In the genomic region with DNA sequence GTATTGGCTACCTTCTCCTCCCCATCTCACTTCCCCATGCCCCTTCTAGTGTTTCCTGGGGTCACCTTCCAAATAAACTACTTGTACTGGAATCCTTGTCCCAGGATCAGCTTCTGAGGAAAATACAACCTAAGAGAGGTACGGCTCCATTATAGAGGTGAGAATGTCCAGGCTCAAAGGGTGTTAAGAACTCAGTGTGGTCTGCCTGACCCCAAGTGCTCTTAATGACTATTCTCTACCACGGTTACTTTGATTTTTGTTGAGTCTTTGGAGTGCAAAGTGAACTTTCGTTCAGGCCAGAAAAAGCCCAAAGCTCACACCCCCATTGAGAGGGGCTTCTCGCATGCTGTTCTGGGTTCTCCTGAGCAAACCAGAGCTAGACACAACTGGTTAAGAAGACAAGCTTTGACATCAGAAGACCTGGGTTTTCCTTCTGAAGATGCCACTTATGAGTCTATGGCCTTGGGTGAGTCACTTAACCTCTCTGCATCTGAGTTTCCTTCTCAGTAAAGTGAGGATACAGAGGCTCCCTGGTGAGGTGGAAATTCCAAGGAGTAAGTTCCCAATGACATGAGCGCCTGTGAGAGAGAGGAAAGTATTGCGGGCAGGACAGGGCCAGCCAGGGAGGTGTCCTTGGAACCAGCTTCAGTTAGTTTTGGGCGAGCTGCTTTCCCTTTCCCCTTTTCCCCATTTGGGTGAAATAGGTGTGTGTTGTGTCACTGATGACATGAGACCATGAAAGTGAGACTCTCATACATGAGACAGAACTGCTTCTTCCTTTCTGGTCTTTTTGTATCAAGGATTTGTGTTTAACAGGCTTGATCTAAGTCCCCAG, we compare ENCODE assay signal across 18 cellular contexts.
DNase-seq lines count a peak whose midpoint lies in the region; ATAC-seq and TF ChIP-seq lines count a peak whose summit lies in the region.
"Had no signal": no experiment of that assay in that cellular context is flagged by ENCODE, and none has a peak within 500 bp of the region (broad histone marks: within the 10 kb centered on the region; RNA-seq: fewer than 3 reads in every experiment).

No MANE protein-coding gene starts in this region.

- H3K36me3 Mint-ChIP-seq in activated CD8-positive, alpha-beta memory T cell treated with anti-CD3 and anti-CD28 coated beads, Interleukin-2, amount 10 ng/mL, durations not matched to agents 7 days and 5 days = peaks cover 4% of the 10 kb centered on the region
- peaks cover 3% of the 10 kb centered on the region for H3K36me3 Mint-ChIP-seq in activated naive CD8-positive, alpha-beta T cell treated with anti-CD3 and anti-CD28 coated beads, Interleukin-2, amount 50 U/mL, for 24 hours (ENCODE audit: low read depth)
- H3K36me3 Mint-ChIP-seq: memory B cell, T-cell had no signal

- no peak for ATAC-seq in activated CD8-positive, alpha-beta memory T cell treated with anti-CD3 and anti-CD28 coated beads, Interleukin-2, amount 10 ng/mL, durations not matched to agents 7 days and 5 days
- peak; percentile 90 for ATAC-seq in activated naive CD8-positive, alpha-beta T cell treated with anti-CD3 and anti-CD28 coated beads, Interleukin-2, amount 50 U/mL, for 24 hours
- ATAC-seq: T-cell had no signal

- no peaks in the 10 kb centered on the region for H3K9me3 Mint-ChIP-seq in activated CD8-positive, alpha-beta memory T cell treated with anti-CD3 and anti-CD28 coated beads, Interleukin-2, amount 10 ng/mL, durations not matched to agents 7 days and 5 days (ENCODE audit: low read depth)
- H3K9me3 Mint-ChIP-seq in activated naive CD8-positive, alpha-beta T cell treated with anti-CD3 and anti-CD28 coated beads, Interleukin-2, amount 50 U/mL, for 24 hours = peaks cover 7% of the 10 kb centered on the region
- H3K9me3 Mint-ChIP-seq: memory B cell, T-cell had no signal

- H3K4me3 Mint-ChIP-seq in activated CD8-positive, alpha-beta memory T cell treated with anti-CD3 and anti-CD28 coated beads, Interleukin-2, amount 10 ng/mL, durations not matched to agents 7 days and 5 days = no peak overlapping the region
- H3K4me3 Mint-ChIP-seq in activated naive CD8-positive, alpha-beta T cell treated with anti-CD3 and anti-CD28 coated beads, Interleukin-2, amount 50 U/mL, for 24 hours = no peak overlapping the region
- H3K4me3 Mint-ChIP-seq: memory B cell had no signal

- peaks cover 23% of the 10 kb centered on the region for H3K4me1 Mint-ChIP-seq in activated CD8-positive, alpha-beta memory T cell treated with anti-CD3 and anti-CD28 coated beads, Interleukin-2, amount 10 ng/mL, durations not matched to agents 7 days and 5 days
- peaks cover 52% of the 10 kb centered on the region for H3K4me1 Mint-ChIP-seq in activated naive CD8-positive, alpha-beta T cell treated with anti-CD3 and anti-CD28 coated beads, Interleukin-2, amount 50 U/mL, for 24 hours

- CTCF ChIA-PET in activated CD8-positive, alpha-beta memory T cell treated with anti-CD3 and anti-CD28 coated beads, Interleukin-2, amount 10 ng/mL, durations not matched to agents 7 days and 5 days (lab: Charles Lee) = no interaction called here

- peaks cover 2% of the 10 kb centered on the region for H3K27me3 Mint-ChIP-seq in activated CD8-positive, alpha-beta memory T cell treated with anti-CD3 and anti-CD28 coated beads, Interleukin-2, amount 10 ng/mL, durations not matched to agents 7 days and 5 days
- peaks cover 7% of the 10 kb centered on the region for H3K27me3 Mint-ChIP-seq in activated naive CD8-positive, alpha-beta T cell treated with anti-CD3 and anti-CD28 coated beads, Interleukin-2, amount 50 U/mL, for 24 hours

- DNase-seq in activated CD8-positive, alpha-beta memory T cell treated with anti-CD3 and anti-CD28 coated beads, Interleukin-2, amount 50 U/mL, for 48 hours = peak; percentile 64
- no peak for DNase-seq in activated CD8-positive, alpha-beta memory T cell treated with anti-CD3 and anti-CD28 coated beads, Interleukin-2, amount 10 ng/mL, durations not matched to agents 7 days and 5 days
- DNase-seq in GM20000 (ENCODE audit: low spot score) (peak; percentile 22), COLO829 (ENCODE audit: low spot score) (no peak), HPDE6-E6E7 (ENCODE audit: extremely low spot score) (no peak), cerebellum (ENCODE audit: low spot score) (no peak)
- no peak for DNase-seq in activated naive CD8-positive, alpha-beta T cell treated with anti-CD3 and anti-CD28 coated beads, Interleukin-2, amount 50 U/mL, for 24 hours
- DNase-seq in stimulated activated CD8-positive, alpha-beta memory T cell treated with anti-CD3 and anti-CD28 coated beads, Interleukin-15, amount 100 ng/mL, for 48 hours (ENCODE audit: low read depth in 2 of 2) = peak; percentile 17 to 30
- DNase-seq: aorta, dermis blood vessel endothelial cell, DMS 273 treated with DMSO at 0.1 percent for 48 hours, KG1, NCI-H1436, NCI-H510A, Peyer's patch, small intestine, T-cell had no signal

- no peak for TF ChIP-seq CTCF in GM20000 (IDR thresholded peaks at IDR 0.05; ENCODE audit: extremely low read depth, missing control alignments)

- H3K27ac Mint-ChIP-seq in activated CD8-positive, alpha-beta memory T cell treated with anti-CD3 and anti-CD28 coated beads, Interleukin-2, amount 10 ng/mL, durations not matched to agents 7 days and 5 days = no peak overlapping the region
- H3K27ac Mint-ChIP-seq in activated naive CD8-positive, alpha-beta T cell treated with anti-CD3 and anti-CD28 coated beads, Interleukin-2, amount 50 U/mL, for 24 hours = peak overlapping the region; percentile 83

Comparison
In these comparisons a context has a peak if more than half of its experiments do, and no peak if none do; other contexts are left out.
1. DNase-seq: peak in activated CD8-positive, alpha-beta memory T cell treated with anti-CD3 and anti-CD28 coated beads, Interleukin-2, amount 50 U/mL, for 48 hours (single experiment), GM20000 (single experiment) and stimulated activated CD8-positive, alpha-beta memory T cell treated with anti-CD3 and anti-CD28 coated beads, Interleukin-15, amount 100 ng/mL, for 48 hours (2 of 2); none in activated CD8-positive, alpha-beta memory T cell treated with anti-CD3 and anti-CD28 coated beads, Interleukin-2, amount 10 ng/mL, durations not matched to agents 7 days and 5 days (single experiment), activated naive CD8-positive, alpha-beta T cell treated with anti-CD3 and anti-CD28 coated beads, Interleukin-2, amount 50 U/mL, for 24 hours (single experiment), COLO829 (single experiment), HPDE6-E6E7 (single experiment) and cerebellum (single experiment).